Comparison of ENCODE assay signal across 32 cellular contexts in the genomic region with DNA sequence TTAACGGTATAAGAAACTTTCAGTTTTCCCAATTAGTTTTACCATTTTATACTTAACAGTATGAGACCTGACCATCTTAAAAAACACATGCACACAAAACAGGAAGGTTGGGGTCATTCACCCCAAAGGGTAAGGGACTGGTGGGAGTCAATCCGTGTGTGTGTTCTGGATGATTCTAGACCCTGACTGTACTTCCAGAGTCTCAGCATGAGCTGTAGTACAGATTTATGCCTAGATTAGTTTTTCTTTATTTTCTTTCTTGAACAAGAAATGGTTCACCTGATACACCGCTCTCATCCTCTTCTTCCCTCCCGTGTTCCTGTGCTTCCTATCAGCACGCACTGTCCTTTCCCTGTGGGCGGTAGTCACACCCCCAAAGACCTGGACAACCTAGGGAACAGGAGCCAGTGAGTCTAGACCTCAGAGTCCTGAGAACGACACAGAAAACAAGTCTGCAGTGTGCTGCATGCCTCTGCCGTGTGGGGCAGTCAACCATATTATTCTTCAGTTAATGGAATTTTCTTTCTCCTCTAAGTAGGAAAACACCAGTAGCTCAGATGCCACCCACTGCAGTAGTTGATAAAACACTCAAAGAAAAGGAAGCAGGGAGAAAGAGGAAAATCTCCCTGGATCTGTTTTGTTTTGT. TPM values are rescaled to one million over a fixed set of nuclear protein-coding genes. Genes with fewer than 3 reads are reported as not detected.
DNase-seq lines count a peak whose midpoint lies in the region; ATAC-seq, FAIRE-seq and TF ChIP-seq lines count a peak whose summit lies in the region.
"Had no signal": no experiment of that assay in that cellular context is flagged by ENCODE, and none has a peak within 500 bp of the region (broad histone marks: within the 10 kb centered on the region; RNA-seq: fewer than 3 reads in every experiment).

No MANE protein-coding gene starts in this region.

- H3K9ac ChIP-seq in endodermal cell (ENCODE audit: extremely low read depth, low read length, poor library complexity, severe bottlenecking): no peak overlapping the region
- H3K9ac ChIP-seq: GM23248 had no signal

- H3K4me3 Mint-ChIP-seq in endodermal cell (no peak overlapping the region), mesothelial cell of epicardium (no peak overlapping the region), MCF 10A (ENCODE audit: unreplicated experiment) (no peak overlapping the region)
- H3K4me3 Mint-ChIP-seq: activated naive CD4-positive, alpha-beta T cell treated with anti-CD3 and anti-CD28 coated beads for 36 hours; activated T-cell treated with anti-CD3 and anti-CD28 coated beads, Interleukin-2, amount 50 U/mL, for 72 hours; central memory CD8-positive, alpha-beta T cell; memory B cell; naive B cell; T-cell had no signal

- H3K27ac ChIP-seq in AG04450 (ENCODE audit: low read depth, low read length) (peak overlapping the region; percentile 12), Panc1 (ENCODE audit: low read length) (no peak overlapping the region; the same call in 1 of the 2 replicates), endodermal cell (ENCODE audit: low read depth, low read length) (no peak overlapping the region)
- H3K27ac ChIP-seq: gastrocnemius medialis, GM23248, pancreas, sigmoid colon, upper lobe of left lung had no signal

- POLR2A ChIA-PET in AG04450 (lab: Yijun Ruan, JAX): interaction anchor here (0.6 kb wide), 1 partner anchor 69 kb away, joined by 5 read pairs; no protein-coding TSS in a partner anchor
- POLR2A ChIA-PET in Panc1 (lab: Charles Lee): no interaction called here
- POLR2A ChIA-PET in MCF 10A (lab: Yijun Ruan, JAX): interaction anchor here (1.0 to 2.5 kb wide), 7 partner anchors 9 to 87 kb away, joined by 3 to 15 read pairs (median 3); partner anchors contain the start of genes MRPS6 and SLC5A3

- no peak for TF ChIP-seq POLR2A in H54 (IDR thresholded peaks at IDR 0.05; ENCODE audit: low read depth, low read length)

- H3K27me3 Mint-ChIP-seq in endodermal cell (ENCODE audit: insufficient read depth): peaks cover 4% of the 10 kb centered on the region
- no peaks in the 10 kb centered on the region for H3K27me3 Mint-ChIP-seq in mesothelial cell of epicardium (ENCODE audit: low read depth)
- no peaks in the 10 kb centered on the region for H3K27me3 Mint-ChIP-seq in MCF 10A (ENCODE audit: insufficient read depth, unreplicated experiment)
- H3K27me3 Mint-ChIP-seq: T-cell had no signal

- WGBS in endodermal cell (ENCODE audit: insufficient coverage in 1 of 2, insufficient read length in 1 of 2), 2 experiments: 90 to 98% methylated on average over 5 to 7 of the region's 8 CpGs

- H3K36me3 Mint-ChIP-seq in endodermal cell (ENCODE audit: low read depth) (no peaks in the 10 kb centered on the region), mesothelial cell of epicardium (no peaks in the 10 kb centered on the region), MCF 10A (ENCODE audit: insufficient read depth, unreplicated experiment) (peaks cover 5% of the 10 kb centered on the region)
- H3K36me3 Mint-ChIP-seq: memory B cell, naive B cell had no signal

- BruUV-seq in Panc1 (replicated peaks; lab: Mats Ljungman, UMichigan) (no TSS peak), MCF 10A (replicated peaks; lab: Mats Ljungman, UMichigan) (no TSS peak)

- H3K27ac Mint-ChIP-seq in endodermal cell (no peak overlapping the region), mesothelial cell of epicardium (peak overlapping the region; percentile 17), MCF 10A (ENCODE audit: low read depth, unreplicated experiment) (no peak overlapping the region)
- H3K27ac Mint-ChIP-seq: activated naive CD4-positive, alpha-beta T cell treated with anti-CD3 and anti-CD28 coated beads for 36 hours; activated T-cell treated with anti-CD3 and anti-CD28 coated beads, Interleukin-2, amount 50 U/mL, for 72 hours; memory B cell; naive B cell; T-cell had no signal

- H3K36me3 ChIP-seq in Panc1 (ENCODE audit: control insufficient read depth, insufficient read depth, low read length) (no peaks in the 10 kb centered on the region), endodermal cell (ENCODE audit: control insufficient read depth, insufficient read depth, low read length) (no peaks in the 10 kb centered on the region)
- H3K36me3 ChIP-seq: BE2C, gastrocnemius medialis, pancreas, sigmoid colon, upper lobe of left lung had no signal

- H3K9me3 Mint-ChIP-seq in endodermal cell (no peaks in the 10 kb centered on the region), mesothelial cell of epicardium (peaks cover 7% of the 10 kb centered on the region), MCF 10A (ENCODE audit: unreplicated experiment) (no peaks in the 10 kb centered on the region)
- H3K9me3 Mint-ChIP-seq: activated naive CD4-positive, alpha-beta T cell treated with anti-CD3 and anti-CD28 coated beads for 36 hours; T-cell had no signal

- H3K4me1 ChIP-seq in Panc1 (ENCODE audit: control insufficient read depth, insufficient read depth, low read length): no peaks in the 10 kb centered on the region; the same call in 1 of the 2 replicates
- no peaks in the 10 kb centered on the region for H3K4me1 ChIP-seq in endodermal cell (ENCODE audit: control insufficient read depth, insufficient read depth, low read length)
- H3K4me1 ChIP-seq: BE2C, Caco-2, gastrocnemius medialis, pancreas, sigmoid colon, upper lobe of left lung had no signal

- in situ Hi-C loops in Panc1 (cut with HindIII; ENCODE audit: low pct_unique_long_range_greater_than_20kb, low sequenced_read_pairs): no loop called here

- no peaks in the 10 kb centered on the region for H3K9me3 ChIP-seq in AG04450 (ENCODE audit: control insufficient read depth, insufficient read depth, low read length)
- H3K9me3 ChIP-seq in Panc1 (ENCODE audit: control insufficient read depth, insufficient read depth, low read depth, low read length): no peaks in the 10 kb centered on the region
- no peaks in the 10 kb centered on the region for H3K9me3 ChIP-seq in endodermal cell (ENCODE audit: control insufficient read depth, low read length)
- H3K9me3 ChIP-seq: BE2C, Caco-2, gastrocnemius medialis, pancreas, sigmoid colon, upper lobe of left lung had no signal

- no peak for TF ChIP-seq CTCF in AG04450 (IDR thresholded peaks at IDR 0.05; ENCODE audit: low read depth, low read length)
- no peak for TF ChIP-seq CTCF in Panc1 (IDR thresholded peaks at IDR 0.05)
- TF ChIP-seq CTCF in endodermal cell (conservative IDR thresholded peaks at IDR 0.05): peak; percentile 30
- TF ChIP-seq CTCF in mesothelial cell of epicardium (IDR thresholded peaks at IDR 0.05; ENCODE audit: unreplicated experiment): no peak
- no peak for TF ChIP-seq CTCF in MCF 10A (IDR thresholded peaks at IDR 0.05; ENCODE audit: unreplicated experiment)

- H3K4me1 Mint-ChIP-seq in endodermal cell (peaks cover 5% of the 10 kb centered on the region), mesothelial cell of epicardium (peaks cover 19% of the 10 kb centered on the region), MCF 10A (ENCODE audit: insufficient read depth, unreplicated experiment) (peaks cover 43% of the 10 kb centered on the region)

- H3K4me3 ChIP-seq in AG04450 (ENCODE audit: low read depth, low read length) (no peak overlapping the region), Panc1 (ENCODE audit: low read depth in 2 of 2, low read length in 2 of 2) (no peak overlapping the region), endodermal cell (ENCODE audit: low read length) (no peak overlapping the region)
- H3K4me3 ChIP-seq: gastrocnemius medialis, GM23248, pancreas, sigmoid colon, upper lobe of left lung had no signal

- CTCF ChIA-PET in AG04450 (lab: Charles Lee) (no interaction called here), Panc1 (lab: Charles Lee) (no interaction called here), MCF 10A (lab: Yijun Ruan, JAX) (interaction anchor here (0.7 to 1.3 kb wide), 3 partner anchors 64 to 1686 kb away, joined by 3 to 4 read pairs (median 4); no protein-coding TSS in a partner anchor)

- FAIRE-seq in H54 (lab: Jason Lieb, UNC): no peak
- FAIRE-seq: A204.1, kidney, pancreas had no signal

- DNase-seq in AG04450 (ENCODE audit: low read depth, low spot score): no peak
- DNase-seq in Panc1 (ENCODE audit: low read depth, low spot score): no peak
- no peak for DNase-seq in endodermal cell
- DNase-seq in mesothelial cell of epicardium (ENCODE audit: low spot score in 2 of 2, unreplicated experiment in 2 of 2): no peak
- no peak for DNase-seq in MCF 10A (ENCODE audit: unreplicated experiment)
- DNase-seq in left cardiac atrium: no peak
- no peak for DNase-seq in H54 (ENCODE audit: insufficient read length, low spot score)
- DNase-seq: activated CD4-positive, alpha-beta T cell treated with anti-CD3 and anti-CD28 coated beads for 4 hours; activated naive CD4-positive, alpha-beta T cell treated with anti-CD3 and anti-CD28 coated beads for 36 hours; activated T-cell treated with anti-CD3 and anti-CD28 coated beads, Interleukin-2, amount 50 U/mL, for 72 hours; aorta; BE2C; Caco-2; erythroblast; gastrocnemius medialis; GM23248; hypothalamus; KBM-7; kidney; naive B cell; NCI-H187; NCI-H226; pancreas; Right ventricle myocardium superior; sigmoid colon; stimulated activated CD8-positive, alpha-beta memory T cell treated with anti-CD3 and anti-CD28 coated beads, Interleukin-4, amount 100 ng/mL, for 48 hours; T-cell; upper lobe of left lung had no signal

- H3K27me3 ChIP-seq in AG04450 (ENCODE audit: control insufficient read depth, insufficient read depth, low read length) (peaks cover 2% of the 10 kb centered on the region), Panc1 (ENCODE audit: control insufficient read depth, insufficient read depth, low read length) (no peaks in the 10 kb centered on the region), endodermal cell (ENCODE audit: control insufficient read depth, insufficient read depth, low read length, poor library complexity, severe bottlenecking) (no peaks in the 10 kb centered on the region)
- H3K27me3 ChIP-seq: gastrocnemius medialis, pancreas, sigmoid colon, upper lobe of left lung had no signal

- intact Hi-C loops in Panc1 (cut with micrococcal nuclease; ENCODE audit: unreplicated experiment) (no loop called here), MCF 10A (cut with micrococcal nuclease) (no loop called here), left cardiac atrium (cut with DNase I) (no loop called here)

- ATAC-seq in Panc1 (0 out of 2 replicates have a peak, but pooled peaks have one; percentile 57), left cardiac atrium (no peak), HG02678 (IDR thresholded peaks at IDR 0.05; ENCODE audit: unreplicated experiment) (no peak)
- ATAC-seq: activated T-cell treated with anti-CD3 and anti-CD28 coated beads, Interleukin-2, amount 50 U/mL, for 72 hours; gastrocnemius medialis; pancreas; T-cell had no signal

RNA-seq across cellular contexts. Expression of gene MRPS6, which starts 38.9 kb away (rescaled TPM):
- polyA plus RNA-seq in AG04450 (2011; rRNA removed): 31.4 and 35.8 TPM in 2 replicates
- 10.4 and 14.3 TPM in 2 replicates for polyA minus RNA-seq in AG04450 (2011; rRNA and poly(A)+ RNA removed)
- 109 TPM for total RNA-seq in Panc1 (2021; ENCODE audit: unreplicated experiment)
- 70.0 TPM for polyA plus RNA-seq in Panc1 (2012; ENCODE audit: insufficient read length)
- 100 to 1,000 TPM; 221 to 282 TPM for total RNA-seq in endodermal cell
- polyA plus RNA-seq in endodermal cell (2013, experiment 1 of 2): 154 TPM
- 161 TPM for polyA plus RNA-seq in endodermal cell (2013, experiment 2 of 2)
- total RNA-seq in mesothelial cell of epicardium: 129 to 135 TPM (median 134 TPM) in 3 replicates
- total RNA-seq in MCF 10A (2022): 86.0 and 90.7 TPM in 2 replicates
- 10 to 100 TPM; 54.8 to 67.2 TPM for total RNA-seq in left cardiac atrium

RNA-seq across cellular contexts. Expression of gene SLC5A3, which starts 38.9 kb away (rescaled TPM):
- polyA plus RNA-seq in AG04450 (2011; rRNA removed): 7.1 and 9.5 TPM in 2 replicates
- polyA minus RNA-seq in AG04450 (2011; rRNA and poly(A)+ RNA removed): 18.4 and 30.6 TPM in 2 replicates
- total RNA-seq in Panc1 (2021; ENCODE audit: unreplicated experiment) (29.4 TPM), endodermal cell (10 to 100 TPM; 41.9 to 57.2 TPM), mesothelial cell of epicardium (53.9 to 56.8 TPM (median 54.9 TPM) in 3 replicates), MCF 10A (2022) (8.1 and 8.5 TPM in 2 replicates), left cardiac atrium (10 to 100 TPM in 1 of 2 donors, 1 to 10 TPM in 1; 6.6 to 13.4 TPM)
- polyA plus RNA-seq in Panc1 (2012; ENCODE audit: insufficient read length): 6.6 TPM
- 13.8 TPM for polyA plus RNA-seq in endodermal cell (2013, experiment 1 of 2)
- 13.9 TPM for polyA plus RNA-seq in endodermal cell (2013, experiment 2 of 2)
